Comparison of ENCODE assay signal across 1 cellular context in genomic region chr4:76016383-76016782, GRCh38.
TF ChIP-seq lines count a peak whose summit lies in the region.

No MANE protein-coding gene starts in this region.

TF ChIP-seq in GM12878, 131 proteins besides CTCF, POLR2A, EP300 and RAD21:
- TF ChIP-seq CREM (IDR thresholded peaks at IDR 0.05; ENCODE audit: low read depth) (peak; percentile 83), SP1 (IDR thresholded peaks at IDR 0.05; ENCODE audit: low read depth, low read length) (peak; percentile 36), JUNB (IDR thresholded peaks at IDR 0.05) (peak; percentile 83), FOXM1 (IDR thresholded peaks at IDR 0.05; ENCODE audit: low read depth, low read length) (no peak; the same call in 1 of the 2 replicates), IRF4 (IDR thresholded peaks at IDR 0.05; ENCODE audit: low read depth, low read length) (peak; percentile 77; the same call in 1 of the 2 replicates), POU2F2 (IDR thresholded peaks at IDR 0.05; ENCODE audit: borderline replicate concordance, low read depth, low read length) (peak; percentile 58; the same call in 1 of the 3 replicates), ZNF687 (IDR thresholded peaks at IDR 0.05) (no peak), RUNX3 (IDR thresholded peaks at IDR 0.05; ENCODE audit: low read length) (peak; percentile 86), EED (IDR thresholded peaks at IDR 0.05; ENCODE audit: low read depth) (peak; percentile 77), BHLHE40 (IDR thresholded peaks at IDR 0.05; ENCODE audit: borderline replicate concordance in 1 of 2, low read depth in 2 of 2, low read length in 1 of 2) (peak in 1 of 2 experiments; percentile 37; a peak in 2 of 4 replicates), PAX5 (IDR thresholded peaks at IDR 0.05; ENCODE audit: borderline replicate concordance, low read depth, low read length) (peak; percentile 90; the same call in 1 of the 2 replicates), DPF2 (IDR thresholded peaks at IDR 0.05) (0 out of 2 replicates have a peak, but pooled peaks have one; percentile 17), TCF12 (IDR thresholded peaks at IDR 0.05; ENCODE audit: low read depth, low read length) (peak; percentile 96), NFIC (IDR thresholded peaks at IDR 0.05; ENCODE audit: low read depth, low read length) (peak; percentile 54; the same call in 1 of the 2 replicates), BCL11A (IDR thresholded peaks at IDR 0.05; ENCODE audit: low read depth, low read length) (peak; percentile 71), MEF2A (IDR thresholded peaks at IDR 0.05; ENCODE audit: insufficient read depth, low read depth, low read length) (0 out of 2 replicates have a peak, but pooled peaks have one; percentile 5), ATF2 (IDR thresholded peaks at IDR 0.05; ENCODE audit: low read length) (peak; percentile 72; the same call in 1 of the 2 replicates), CREB1 (IDR thresholded peaks at IDR 0.05; ENCODE audit: low read depth) (peak; percentile 82), TCF3 (IDR thresholded peaks at IDR 0.05; ENCODE audit: borderline replicate concordance, insufficient read depth, low read depth, low read length) (peak; percentile 99), CHD4 (IDR thresholded peaks at IDR 0.05) (no peak), CBFB (IDR thresholded peaks at IDR 0.05; ENCODE audit: low read depth) (peak; percentile 61; the same call in 1 of the 2 replicates), IKZF2 (IDR thresholded peaks at IDR 0.05) (peak; percentile 34 to 39; a peak in 1 of 4 replicates)
- TF ChIP-seq, protein P1, sequence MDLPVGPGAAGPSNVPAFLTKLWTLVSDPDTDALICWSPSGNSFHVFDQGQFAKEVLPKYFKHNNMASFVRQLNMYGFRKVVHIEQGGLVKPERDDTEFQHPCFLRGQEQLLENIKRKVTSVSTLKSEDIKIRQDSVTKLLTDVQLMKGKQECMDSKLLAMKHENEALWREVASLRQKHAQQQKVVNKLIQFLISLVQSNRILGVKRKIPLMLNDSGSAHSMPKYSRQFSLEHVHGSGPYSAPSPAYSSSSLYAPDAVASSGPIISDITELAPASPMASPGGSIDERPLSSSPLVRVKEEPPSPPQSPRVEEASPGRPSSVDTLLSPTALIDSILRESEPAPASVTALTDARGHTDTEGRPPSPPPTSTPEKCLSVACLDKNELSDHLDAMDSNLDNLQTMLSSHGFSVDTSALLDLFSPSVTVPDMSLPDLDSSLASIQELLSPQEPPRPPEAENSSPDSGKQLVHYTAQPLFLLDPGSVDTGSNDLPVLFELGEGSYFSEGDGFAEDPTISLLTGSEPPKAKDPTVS (IDR thresholded peaks at IDR 0.05; ENCODE audit: low read depth, low read length): no peak
- TF ChIP-seq, protein P2, sequence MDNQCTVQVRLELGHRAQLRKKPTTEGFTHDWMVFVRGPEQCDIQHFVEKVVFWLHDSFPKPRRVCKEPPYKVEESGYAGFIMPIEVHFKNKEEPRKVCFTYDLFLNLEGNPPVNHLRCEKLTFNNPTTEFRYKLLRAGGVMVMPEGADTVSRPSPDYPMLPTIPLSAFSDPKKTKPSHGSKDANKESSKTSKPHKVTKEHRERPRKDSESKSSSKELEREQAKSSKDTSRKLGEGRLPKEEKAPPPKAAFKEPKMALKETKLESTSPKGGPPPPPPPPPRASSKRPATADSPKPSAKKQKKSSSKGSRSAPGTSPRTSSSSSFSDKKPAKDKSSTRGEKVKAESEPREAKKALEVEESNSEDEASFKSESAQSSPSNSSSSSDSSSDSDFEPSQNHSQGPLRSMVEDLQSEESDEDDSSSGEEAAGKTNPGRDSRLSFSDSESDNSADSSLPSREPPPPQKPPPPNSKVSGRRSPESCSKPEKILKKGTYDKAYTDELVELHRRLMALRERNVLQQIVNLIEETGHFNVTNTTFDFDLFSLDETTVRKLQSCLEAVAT (IDR thresholded peaks at IDR 0.05): no peak
- TF ChIP-seq, protein P3, sequence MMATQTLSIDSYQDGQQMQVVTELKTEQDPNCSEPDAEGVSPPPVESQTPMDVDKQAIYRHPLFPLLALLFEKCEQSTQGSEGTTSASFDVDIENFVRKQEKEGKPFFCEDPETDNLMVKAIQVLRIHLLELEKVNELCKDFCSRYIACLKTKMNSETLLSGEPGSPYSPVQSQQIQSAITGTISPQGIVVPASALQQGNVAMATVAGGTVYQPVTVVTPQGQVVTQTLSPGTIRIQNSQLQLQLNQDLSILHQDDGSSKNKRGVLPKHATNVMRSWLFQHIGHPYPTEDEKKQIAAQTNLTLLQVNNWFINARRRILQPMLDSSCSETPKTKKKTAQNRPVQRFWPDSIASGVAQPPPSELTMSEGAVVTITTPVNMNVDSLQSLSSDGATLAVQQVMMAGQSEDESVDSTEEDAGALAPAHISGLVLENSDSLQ (IDR thresholded peaks at IDR 0.05): no peak
- TF ChIP-seq, protein P4, sequence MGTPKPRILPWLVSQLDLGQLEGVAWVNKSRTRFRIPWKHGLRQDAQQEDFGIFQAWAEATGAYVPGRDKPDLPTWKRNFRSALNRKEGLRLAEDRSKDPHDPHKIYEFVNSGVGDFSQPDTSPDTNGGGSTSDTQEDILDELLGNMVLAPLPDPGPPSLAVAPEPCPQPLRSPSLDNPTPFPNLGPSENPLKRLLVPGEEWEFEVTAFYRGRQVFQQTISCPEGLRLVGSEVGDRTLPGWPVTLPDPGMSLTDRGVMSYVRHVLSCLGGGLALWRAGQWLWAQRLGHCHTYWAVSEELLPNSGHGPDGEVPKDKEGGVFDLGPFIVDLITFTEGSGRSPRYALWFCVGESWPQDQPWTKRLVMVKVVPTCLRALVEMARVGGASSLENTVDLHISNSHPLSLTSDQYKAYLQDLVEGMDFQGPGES (IDR thresholded peaks at IDR 0.05): no peak
